In the genomic region with DNA sequence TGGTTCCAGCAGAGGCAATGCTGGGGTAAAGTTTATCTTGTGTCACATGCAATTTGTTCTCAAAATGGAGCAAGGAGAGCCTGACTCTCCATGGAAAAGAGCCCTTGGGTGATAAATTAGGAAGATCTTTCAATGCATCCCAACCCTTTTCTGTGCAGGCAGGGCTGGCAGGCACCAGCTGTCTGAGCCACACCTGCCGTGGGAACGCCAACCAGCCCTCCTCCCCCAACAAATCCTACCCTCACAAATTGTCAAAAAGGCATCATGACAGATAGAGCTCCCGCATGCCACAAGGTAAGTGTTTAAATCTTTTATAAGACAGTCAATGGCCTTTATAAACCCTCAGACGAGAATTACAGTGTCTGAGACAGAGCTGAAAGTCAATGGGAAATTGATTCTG, we compare ENCODE assay signal across 29 cellular contexts.
"Had no signal": no experiment of that assay in that cellular context is flagged by ENCODE, and none has a peak within 500 bp of the region (broad histone marks: within the 10 kb centered on the region; RNA-seq: fewer than 3 reads in every experiment).

No MANE protein-coding gene starts in this region.

- ATAC-seq: activated CD4-positive, alpha-beta T cell treated with anti-CD3 and anti-CD28 coated beads for 36 hours; activated CD8-positive, alpha-beta memory T cell treated with anti-CD3 and anti-CD28 coated beads, Interleukin-2, amount 10 ng/mL, durations not matched to agents 7 days and 5 days; activated CD8-positive, alpha-beta T cell treated with anti-CD3 and anti-CD28 coated beads, Interleukin-2, amount 10 ng/mL, durations not matched to agents 7 days and 5 days; activated naive CD8-positive, alpha-beta T cell treated with anti-CD3 and anti-CD28 coated beads, Interleukin-2, amount 50 U/mL, for 24 hours; body of pancreas; effector memory CD8-positive, alpha-beta T cell; gastroesophageal sphincter had no signal

- H3K4me3 Mint-ChIP-seq: activated CD4-positive, alpha-beta memory T cell treated with anti-CD3 and anti-CD28 coated beads for 36 hours; activated CD4-positive, alpha-beta T cell treated with anti-CD3 and anti-CD28 coated beads for 36 hours; activated CD4-positive, alpha-beta T cell treated with anti-CD3 and anti-CD28 coated beads, Interleukin-2, amount 10 ng/mL, durations not matched to agents 24 days and 14 days; activated CD8-positive, alpha-beta memory T cell treated with anti-CD3 and anti-CD28 coated beads, Interleukin-2, amount 10 ng/mL, durations not matched to agents 7 days and 5 days; activated CD8-positive, alpha-beta T cell treated with anti-CD3 and anti-CD28 coated beads, Interleukin-2, amount 10 ng/mL, durations not matched to agents 7 days and 5 days; activated naive CD4-positive, alpha-beta T cell treated with anti-CD3 and anti-CD28 coated beads for 36 hours; activated naive CD4-positive, alpha-beta T cell treated with anti-CD3 and anti-CD28 coated beads, Interleukin-2, amount 50 U/mL, for 24 hours; activated naive CD8-positive, alpha-beta T cell treated with anti-CD3 and anti-CD28 coated beads for 36 hours; activated naive CD8-positive, alpha-beta T cell treated with anti-CD3 and anti-CD28 coated beads, Interleukin-2, amount 50 U/mL, for 24 hours; activated T-helper 1 cell treated with anti-CD3 and anti-CD28 coated beads, Interleukin-12 subunit alpha, Interleukin-12 subunit beta, Interleukin-2, Interleukin-4 antibody, amounts not matched to agents 30 ng/mL and 10 ng/mL and 1 ng/mL, durations not matched to agents 14 hours and 24 hours and 36 hours; effector memory CD8-positive, alpha-beta T cell had no signal

- H3K4me1 Mint-ChIP-seq: activated CD4-positive, alpha-beta T cell treated with anti-CD3 and anti-CD28 coated beads for 36 hours; activated CD4-positive, alpha-beta T cell treated with anti-CD3 and anti-CD28 coated beads, Interleukin-2, amount 10 ng/mL, durations not matched to agents 24 days and 14 days; activated CD8-positive, alpha-beta memory T cell treated with anti-CD3 and anti-CD28 coated beads, Interleukin-2, amount 10 ng/mL, durations not matched to agents 7 days and 5 days; activated naive CD4-positive, alpha-beta T cell treated with anti-CD3 and anti-CD28 coated beads, Interleukin-2, amount 50 U/mL, for 24 hours; activated naive CD8-positive, alpha-beta T cell treated with anti-CD3 and anti-CD28 coated beads for 36 hours; activated naive CD8-positive, alpha-beta T cell treated with anti-CD3 and anti-CD28 coated beads, Interleukin-2, amount 50 U/mL, for 24 hours had no signal

- H3K27ac Mint-ChIP-seq: activated CD4-positive, alpha-beta memory T cell treated with anti-CD3 and anti-CD28 coated beads for 36 hours; activated CD4-positive, alpha-beta T cell treated with anti-CD3 and anti-CD28 coated beads for 36 hours; activated CD4-positive, alpha-beta T cell treated with anti-CD3 and anti-CD28 coated beads, Interleukin-2, amount 10 ng/mL, durations not matched to agents 24 days and 14 days; activated CD8-positive, alpha-beta memory T cell treated with anti-CD3 and anti-CD28 coated beads, Interleukin-2, amount 10 ng/mL, durations not matched to agents 7 days and 5 days; activated CD8-positive, alpha-beta T cell treated with anti-CD3 and anti-CD28 coated beads, Interleukin-2, amount 10 ng/mL, durations not matched to agents 7 days and 5 days; activated naive CD4-positive, alpha-beta T cell treated with anti-CD3 and anti-CD28 coated beads for 36 hours; activated naive CD4-positive, alpha-beta T cell treated with anti-CD3 and anti-CD28 coated beads, Interleukin-2, amount 50 U/mL, for 24 hours; activated naive CD8-positive, alpha-beta T cell treated with anti-CD3 and anti-CD28 coated beads for 36 hours; activated naive CD8-positive, alpha-beta T cell treated with anti-CD3 and anti-CD28 coated beads, Interleukin-2, amount 50 U/mL, for 24 hours; activated T-helper 1 cell treated with anti-CD3 and anti-CD28 coated beads, Interleukin-12 subunit alpha, Interleukin-12 subunit beta, Interleukin-2, Interleukin-4 antibody, amounts not matched to agents 30 ng/mL and 10 ng/mL and 1 ng/mL, durations not matched to agents 14 hours and 24 hours and 36 hours; activated T-helper 2 cell treated with anti-CD3 and anti-CD28 coated beads, Interferon-gamma antibody, Interleukin-2, Interleukin-4, amounts not matched to agents 10 μg/mL and 5 μg/mL and 100 μg/mL, durations not matched to agents 14 hours and 24 hours and 36 hours; effector memory CD8-positive, alpha-beta T cell had no signal

- DNase-seq: activated CD4-positive, alpha-beta memory T cell treated with anti-CD3 and anti-CD28 coated beads for 36 hours; activated CD4-positive, alpha-beta T cell treated with anti-CD3 and anti-CD28 coated beads for 36 hours; activated CD4-positive, alpha-beta T cell treated with anti-CD3 and anti-CD28 coated beads, Interleukin-2, amount 10 ng/mL, durations not matched to agents 24 days and 14 days; activated CD4-positive, CD25-positive, alpha-beta regulatory T cell; activated CD4-positive, CD25-positive, alpha-beta regulatory T cell treated with anti-CD3 and anti-CD28 coated beads, Interleukin-2, amount 50 U/mL, for 72 hours; activated CD8-positive, alpha-beta memory T cell treated with anti-CD3 and anti-CD28 coated beads, Interleukin-2, amount 10 ng/mL, durations not matched to agents 7 days and 5 days; activated CD8-positive, alpha-beta memory T cell treated with anti-CD3 and anti-CD28 coated beads, Interleukin-2, amount 50 U/mL, for 4 hours; activated CD8-positive, alpha-beta T cell treated with anti-CD3 and anti-CD28 coated beads, Interleukin-2, amount 10 ng/mL, durations not matched to agents 7 days and 5 days; activated effector memory CD4-positive, alpha-beta T cell treated with anti-CD3 and anti-CD28 coated beads, Interleukin-2, amount 50 U/mL, for 16 hours; activated naive CD4-positive, alpha-beta T cell treated with anti-CD3 and anti-CD28 coated beads for 36 hours; activated naive CD8-positive, alpha-beta T cell treated with anti-CD3 and anti-CD28 coated beads for 36 hours; activated naive CD8-positive, alpha-beta T cell treated with anti-CD3 and anti-CD28 coated beads, Interleukin-2, amount 50 U/mL, for 24 hours; activated T-cell treated with anti-CD3 and anti-CD28 coated beads, Interleukin-2, amount 50 U/mL, for 1 hour; activated T-cell treated with anti-CD3 and anti-CD28 coated beads, Interleukin-2, amount 50 U/mL, for 48 hours; adrenal gland; amygdala; aorta; body of pancreas; cortex of kidney; dermis blood vessel endothelial cell; effector CD4-positive, alpha-beta T cell; effector memory CD8-positive, alpha-beta T cell; erythroblast; foreskin melanocyte; T-helper 2 cell had no signal

- H3K36me3 Mint-ChIP-seq: activated CD4-positive, alpha-beta memory T cell treated with anti-CD3 and anti-CD28 coated beads for 36 hours; activated CD8-positive, alpha-beta memory T cell treated with anti-CD3 and anti-CD28 coated beads, Interleukin-2, amount 10 ng/mL, durations not matched to agents 7 days and 5 days; activated naive CD4-positive, alpha-beta T cell treated with anti-CD3 and anti-CD28 coated beads, Interleukin-2, amount 50 U/mL, for 24 hours; activated naive CD8-positive, alpha-beta T cell treated with anti-CD3 and anti-CD28 coated beads for 36 hours had no signal

- H3K9me3 Mint-ChIP-seq: activated CD4-positive, alpha-beta memory T cell treated with anti-CD3 and anti-CD28 coated beads for 36 hours; activated CD4-positive, alpha-beta T cell treated with anti-CD3 and anti-CD28 coated beads, Interleukin-2, amount 10 ng/mL, durations not matched to agents 24 days and 14 days; activated naive CD4-positive, alpha-beta T cell treated with anti-CD3 and anti-CD28 coated beads for 36 hours; activated naive CD8-positive, alpha-beta T cell treated with anti-CD3 and anti-CD28 coated beads for 36 hours; activated T-helper 1 cell treated with anti-CD3 and anti-CD28 coated beads, Interleukin-12 subunit alpha, Interleukin-12 subunit beta, Interleukin-2, Interleukin-4 antibody, amounts not matched to agents 30 ng/mL and 10 ng/mL and 1 ng/mL, durations not matched to agents 14 hours and 24 hours and 36 hours; activated T-helper 2 cell treated with anti-CD3 and anti-CD28 coated beads, Interferon-gamma antibody, Interleukin-2, Interleukin-4, amounts not matched to agents 10 μg/mL and 5 μg/mL and 100 μg/mL, durations not matched to agents 14 hours and 24 hours and 36 hours had no signal

- H3K27me3 Mint-ChIP-seq: activated CD4-positive, alpha-beta memory T cell treated with anti-CD3 and anti-CD28 coated beads for 36 hours; activated CD4-positive, alpha-beta T cell treated with anti-CD3 and anti-CD28 coated beads, Interleukin-2, amount 10 ng/mL, durations not matched to agents 24 days and 14 days; activated CD8-positive, alpha-beta memory T cell treated with anti-CD3 and anti-CD28 coated beads, Interleukin-2, amount 10 ng/mL, durations not matched to agents 7 days and 5 days; activated naive CD8-positive, alpha-beta T cell treated with anti-CD3 and anti-CD28 coated beads, Interleukin-2, amount 50 U/mL, for 24 hours; effector memory CD8-positive, alpha-beta T cell had no signal
